9 cellular contexts compared by ENCODE assay signal in genomic region chr7:70042533-70042932, GRCh38.
DNase-seq lines count a peak whose midpoint lies in the region; ATAC-seq, FAIRE-seq and TF ChIP-seq lines count a peak whose summit lies in the region.
"Had no signal": no experiment of that assay in that cellular context is flagged by ENCODE, and none has a peak within 500 bp of the region (broad histone marks: within the 10 kb centered on the region; RNA-seq: fewer than 3 reads in every experiment).

No MANE protein-coding gene starts in this region.

- intact Hi-C loops in CD4-positive, alpha-beta T cell (cut with DNase I, micrococcal nuclease): loop anchor here in 1 of 2 experiments (5.0 kb wide), 1 partner anchor 655 kb away; no protein-coding TSS in a partner anchor

- CTCF ChIA-PET in H1 (lab: Charles Lee; ENCODE audit: partially characterized antibody): interaction anchor here (0.5 to 3.1 kb wide), 14 partner anchors 11 to 1016 kb away, joined by 3 to 17 read pairs (median 4); no protein-coding TSS in a partner anchor
- CTCF ChIA-PET in CD4-positive, alpha-beta T cell (lab: Charles Lee): interaction anchor here (1.6 kb wide), 1 partner anchor 14 kb away, joined by 4 read pairs; no protein-coding TSS in a partner anchor

- no peaks in the 10 kb centered on the region for H3K9me3 ChIP-seq in BE2C
- H3K9me3 ChIP-seq in H1 (ENCODE audit: insufficient read depth in 2 of 2, low read depth in 1 of 2, low read length in 1 of 2): no peaks in the 10 kb centered on the region
- no peaks in the 10 kb centered on the region for H3K9me3 ChIP-seq in CD4-positive, alpha-beta T cell (ENCODE audit: control insufficient read depth, low read length)

- TF ChIP-seq EP300 in H1 (IDR thresholded peaks at IDR 0.05; ENCODE audit: borderline replicate concordance in 1 of 2, low read depth in 2 of 2, low read length in 2 of 2): no peak

- H3K4me3 ChIP-seq in BE2C (ENCODE audit: low read depth, low read length) (no peak overlapping the region), H1 (ENCODE audit: extremely low read depth in 1 of 4, insufficient read depth in 2 of 4, low read depth in 3 of 4, low read length in 4 of 4) (no peak overlapping the region)

- H2AFZ ChIP-seq in H1 (ENCODE audit: low read length): no peak overlapping the region

- no peaks in the 10 kb centered on the region for H3K27me3 Mint-ChIP-seq in nephron (ENCODE audit: low read depth)
- no peaks in the 10 kb centered on the region for H3K27me3 Mint-ChIP-seq in CD4-positive, alpha-beta T cell
- H3K27me3 Mint-ChIP-seq in naive thymus-derived CD8-positive, alpha-beta T cell: no peaks in the 10 kb centered on the region

- TF ChIP-seq CTCF in BE2C (IDR thresholded peaks at IDR 0.05; ENCODE audit: low read depth, low read length) (peak; percentile 55), H1 (IDR thresholded peaks at IDR 0.05; ENCODE audit: control extremely low read depth in 1 of 3, insufficient read depth in 1 of 3, low read depth in 1 of 3, low read length in 3 of 3) (no peak; a peak in 1 of 4 replicates), nephron (IDR thresholded peaks at IDR 0.05; ENCODE audit: unreplicated experiment in 3 of 3) (peak; percentile 38 to 59 (median 45))
- TF ChIP-seq CTCF in CD4-positive, alpha-beta T cell (IDR thresholded peaks at IDR 0.05): no peak

- no peak overlapping the region for H3K14ac ChIP-seq in H1 (ENCODE audit: insufficient read length)

- no peak overlapping the region for H2BK12ac ChIP-seq in H1 (ENCODE audit: low read depth, low read length)

- H3K79me2 ChIP-seq in H1 (ENCODE audit: control insufficient read depth in 1 of 2, insufficient read depth in 2 of 2, low read length in 2 of 2): no peaks in the 10 kb centered on the region

- no peak for ATAC-seq in HG03378 (IDR thresholded peaks at IDR 0.05; ENCODE audit: unreplicated experiment)
- ATAC-seq in CD4-positive, alpha-beta T cell (ENCODE audit: poor library complexity): no peak
- ATAC-seq in naive thymus-derived CD8-positive, alpha-beta T cell: no peak

- no peaks in the 10 kb centered on the region for H3K23me2 ChIP-seq in H1 (ENCODE audit: low read depth, low read length)

- no peak overlapping the region for H3K27ac ChIP-seq in H1 (ENCODE audit: low read depth, low read length)
- H3K27ac ChIP-seq in CD4-positive, alpha-beta T cell (ENCODE audit: low read depth, low read length): no peak overlapping the region

- H3K4me2 ChIP-seq in H1 (ENCODE audit: insufficient read depth in 1 of 2, low read depth in 2 of 2, low read length in 2 of 2): no peak overlapping the region

- H2BK120ac ChIP-seq in H1 (replicated peaks; ENCODE audit: low read depth, low read length): no peak overlapping the region

- no peak for FAIRE-seq in H1 (lab: Jason Lieb, UNC)
- FAIRE-seq: TTC549 had no signal

- no peak overlapping the region for H2BK15ac ChIP-seq in H1 (ENCODE audit: low read length)

- H3K23ac ChIP-seq in H1 (ENCODE audit: insufficient read length): no peak overlapping the region

- no peak overlapping the region for H4K8ac ChIP-seq in H1 (ENCODE audit: extremely low read depth, insufficient read depth, low read length)

- H3K36me3 ChIP-seq in BE2C: no peaks in the 10 kb centered on the region
- H3K36me3 ChIP-seq in H1 (ENCODE audit: control insufficient read depth in 2 of 4, insufficient read depth in 4 of 4, low read length in 3 of 4): no peaks in the 10 kb centered on the region

- no peak overlapping the region for H4K91ac ChIP-seq in H1 (replicated peaks; ENCODE audit: insufficient read length, low read length)

- H2BK20ac ChIP-seq in H1 (ENCODE audit: low read length): no peak overlapping the region

- peak overlapping the region in 2 of 3 experiments; percentile 20 to 65 for H3K27ac Mint-ChIP-seq in nephron
- no peak overlapping the region for H3K27ac Mint-ChIP-seq in CD4-positive, alpha-beta T cell
- H3K27ac Mint-ChIP-seq in naive thymus-derived CD8-positive, alpha-beta T cell: no peak overlapping the region

- no peak overlapping the region for H4K5ac ChIP-seq in H1 (ENCODE audit: insufficient read length, low read depth, low read length)

- peaks cover 38% of the 10 kb centered on the region for H3K4me1 Mint-ChIP-seq in nephron
- no peaks in the 10 kb centered on the region for H3K4me1 Mint-ChIP-seq in CD4-positive, alpha-beta T cell (ENCODE audit: low read depth)
- H3K4me1 Mint-ChIP-seq in naive thymus-derived CD8-positive, alpha-beta T cell: no peaks in the 10 kb centered on the region

- TF ChIP-seq RAD21 in H1 (IDR thresholded peaks at IDR 0.05 in 1 of 2, conservative IDR thresholded peaks at IDR 0.05 in 1 of 2; ENCODE audit: low read depth in 2 of 2, low read length in 2 of 2): peak; percentile 31 to 37; a peak in 3 of 4 replicates

- no peak overlapping the region for H3K9ac ChIP-seq in H1 (replicated peaks in 1 of 4; ENCODE audit: extremely low read depth in 1 of 4, low read depth in 3 of 4, low read length in 3 of 4)

- H2AK5ac ChIP-seq in H1 (ENCODE audit: low read depth, low read length): no peak overlapping the region

- no peak overlapping the region for H3K4me3 Mint-ChIP-seq in nephron
- H3K4me3 Mint-ChIP-seq in CD4-positive, alpha-beta T cell: no peak overlapping the region
- no peak overlapping the region for H3K4me3 Mint-ChIP-seq in naive thymus-derived CD8-positive, alpha-beta T cell

- no peaks in the 10 kb centered on the region for H3K9me3 Mint-ChIP-seq in nephron
- no peaks in the 10 kb centered on the region for H3K9me3 Mint-ChIP-seq in CD4-positive, alpha-beta T cell
- no peaks in the 10 kb centered on the region for H3K9me3 Mint-ChIP-seq in naive thymus-derived CD8-positive, alpha-beta T cell

- WGBS in H1 (ENCODE audit: extremely low coverage in 1 of 2, insufficient coverage in 1 of 2, insufficient read length in 1 of 2, insufficient replicate concordance in 2 of 2, low coverage in 1 of 2, low lambda C conversion rate in 2 of 2, missing lambda C conversion rate in 1 of 2), 2 experiments: 66% methylated on average over 3 of the region's 3 CpGs; no CpG with 5 or more reads in 1 of the 2 experiments

- no peak for DNase-seq in BE2C
- peak; percentile 90 for DNase-seq in NCI-H1694 treated with DMSO at 0.1 percent for 48 hours (lab: John Stamatoyannopoulos, UW)
- no peak for DNase-seq in H1 (ENCODE audit: low read depth in 1 of 2, low spot score in 2 of 2)
- no peak for DNase-seq in NAMALWA (ENCODE audit: low spot score)
- DNase-seq in CD4-positive, alpha-beta T cell: no peak
- DNase-seq in naive thymus-derived CD8-positive, alpha-beta T cell: no peak

- no peak for TF ChIP-seq POLR2A in H1 (IDR thresholded peaks at IDR 0.05; ENCODE audit: control extremely low read depth in 1 of 2, low read depth in 2 of 2, low read length in 2 of 2)

- no peak overlapping the region for H3K18ac ChIP-seq in H1 (ENCODE audit: extremely low read depth, low read length)

- H3K4ac ChIP-seq in H1 (replicated peaks; ENCODE audit: insufficient read length, low read depth, low read length): no peak overlapping the region

- no peak overlapping the region for H3K56ac ChIP-seq in H1 (replicated peaks; ENCODE audit: insufficient read length, low read depth, low read length)

- POLR2A ChIA-PET in H1 (lab: Charles Lee; ENCODE audit: partially characterized antibody): no interaction called here
- POLR2A ChIA-PET in CD4-positive, alpha-beta T cell (lab: Charles Lee): no interaction called here
- POLR2A ChIA-PET in naive thymus-derived CD8-positive, alpha-beta T cell (lab: Charles Lee): no interaction called here

- H3K4me1 ChIP-seq in BE2C (peaks cover 32% of the 10 kb centered on the region), H1 (replicated peaks in 1 of 4; ENCODE audit: control insufficient read depth in 3 of 4, insufficient read depth in 4 of 4, low read length in 3 of 4) (peaks cover 0 to 4% (median 2%) of the 10 kb centered on the region in 4 experiments; a peak in 3 of 7 replicates)

- H2BK5ac ChIP-seq in H1 (ENCODE audit: low read depth, low read length): no peak overlapping the region

- no peaks in the 10 kb centered on the region for H4K20me1 ChIP-seq in H1 (replicated peaks in 1 of 2; ENCODE audit: control insufficient read depth in 1 of 2, insufficient read depth in 2 of 2, low read length in 2 of 2)

- no peaks in the 10 kb centered on the region for H3K27me3 ChIP-seq in BE2C
- no peaks in the 10 kb centered on the region for H3K27me3 ChIP-seq in H1 (replicated peaks in 1 of 4; ENCODE audit: control insufficient read depth in 3 of 4, extremely low read depth in 1 of 4, insufficient read depth in 3 of 4, low read length in 3 of 4)
- no peaks in the 10 kb centered on the region for H3K27me3 ChIP-seq in CD4-positive, alpha-beta T cell (ENCODE audit: control insufficient read depth, insufficient read depth, low read length)

- no peaks in the 10 kb centered on the region for H3K36me3 Mint-ChIP-seq in nephron (ENCODE audit: low read depth)
- no peaks in the 10 kb centered on the region for H3K36me3 Mint-ChIP-seq in CD4-positive, alpha-beta T cell (ENCODE audit: low read depth)
- no peaks in the 10 kb centered on the region for H3K36me3 Mint-ChIP-seq in naive thymus-derived CD8-positive, alpha-beta T cell

- no peaks in the 10 kb centered on the region for H3K79me1 ChIP-seq in H1 (ENCODE audit: low read depth, low read length)

TF ChIP-seq in H1, 55 proteins besides CTCF, POLR2A, EP300 and RAD21 (continues in another document):
- TF ChIP-seq BRCA1 (IDR thresholded peaks at IDR 0.05; ENCODE audit: low read depth, low read length) (no peak), RNF2 (IDR thresholded peaks at IDR 0.05; ENCODE audit: borderline replicate concordance, low read depth, low read length, missing control alignments, poor library complexity, severe bottlenecking) (no peak), CEBPB (IDR thresholded peaks at IDR 0.05; ENCODE audit: low read depth, low read length) (no peak), SIN3A (conservative IDR thresholded peaks at IDR 0.05 in 1 of 2, IDR thresholded peaks at IDR 0.05 in 1 of 2; ENCODE audit: low read depth in 1 of 2, low read length in 2 of 2) (no peak), BACH1 (IDR thresholded peaks at IDR 0.05; ENCODE audit: low read length) (no peak), POU5F1 (IDR thresholded peaks at IDR 0.05; ENCODE audit: low read depth, low read length) (no peak), USF2 (IDR thresholded peaks at IDR 0.05; ENCODE audit: low read length) (no peak), KDM1A (IDR thresholded peaks at IDR 0.05; ENCODE audit: borderline replicate concordance, low read length) (no peak), TBP (IDR thresholded peaks at IDR 0.05; ENCODE audit: low read depth, low read length) (no peak), TCF12 (IDR thresholded peaks at IDR 0.05; ENCODE audit: low read depth, low read length) (no peak), TEAD4 (IDR thresholded peaks at IDR 0.05; ENCODE audit: low read depth, low read length) (no peak), KDM4A (IDR thresholded peaks at IDR 0.05; ENCODE audit: low read depth, low read length, severe bottlenecking) (no peak)

Comparison
In these comparisons a context has a peak if more than half of its experiments do, and no peak if none do; other contexts are left out.
1. CTCF ChIP-seq: peak in BE2C (single experiment) and nephron (3 of 3); none in H1 (0 of 3) and CD4-positive, alpha-beta T cell (single experiment).
2. H3K27ac Mint-ChIP-seq: peak in nephron (2 of 3); none in CD4-positive, alpha-beta T cell (single experiment) and naive thymus-derived CD8-positive, alpha-beta T cell (0 of 10).